ENCODE assay signal across 8 cellular contexts in genomic region chr18:31683968-31684278, GRCh38. TPM values are rescaled to one million over a fixed set of nuclear protein-coding genes. Genes with fewer than 3 reads are reported as not detected.
DNase-seq lines count a peak whose midpoint lies in the region; ATAC-seq and TF ChIP-seq lines count a peak whose summit lies in the region.

No MANE protein-coding gene starts in this region.

- peaks cover 0 to 2% of the 10 kb centered on the region in 2 donors for H3K36me3 Mint-ChIP-seq in CD14-positive monocyte
- no peaks in the 10 kb centered on the region for H3K36me3 Mint-ChIP-seq in natural killer cell treated with Interleukin-12 subunit alpha and Interleukin-12 subunit beta and Interleukin-15 and Interleukin-18, amount 100 ng/mL, for 72 hours

- peak overlapping the region in 4 of 7 donors; percentile 48 to 89 (median 50) for H3K27ac Mint-ChIP-seq in CD14-positive monocyte
- peak overlapping the region; percentile 70 to 96 for H3K27ac Mint-ChIP-seq in natural killer cell treated with Interleukin-12 subunit alpha and Interleukin-12 subunit beta and Interleukin-15 and Interleukin-18, amount 100 ng/mL, for 72 hours

- H3K9me3 Mint-ChIP-seq in CD14-positive monocyte: peaks cover 0 to 2% (median 0%) of the 10 kb centered on the region in 7 donors
- H3K9me3 Mint-ChIP-seq in natural killer cell treated with Interleukin-12 subunit alpha and Interleukin-12 subunit beta and Interleukin-15 and Interleukin-18, amount 100 ng/mL, for 72 hours: no peaks in the 10 kb centered on the region

- TF ChIP-seq CTCF in CD14-positive monocyte (IDR thresholded peaks at IDR 0.05): no peak
- no peak for TF ChIP-seq CTCF in dorsolateral prefrontal cortex (IDR thresholded peaks at IDR 0.05 in 54 of 56, conservative IDR thresholded peaks at IDR 0.05 in 2 of 56; ENCODE audit: low read depth in 1 of 56, partially characterized antibody in 56 of 56)

- H3K27me3 ChIP-seq in dorsolateral prefrontal cortex: peaks cover 0 to 4% (median 0%) of the 10 kb centered on the region in 45 donors

- intact Hi-C loops in CD14-positive monocyte (cut with micrococcal nuclease) (no loop called here), dorsolateral prefrontal cortex (cut with DNase I) (no loop called here)

- peaks cover 40% of the 10 kb centered on the region for H3K4me1 Mint-ChIP-seq in CD14-positive monocyte
- peaks cover 44 to 48% of the 10 kb centered on the region in 2 donors for H3K4me1 Mint-ChIP-seq in natural killer cell treated with Interleukin-12 subunit alpha and Interleukin-12 subunit beta and Interleukin-15 and Interleukin-18, amount 100 ng/mL, for 72 hours (ENCODE audit: low read depth in 2 of 2)

- peak overlapping the region in 37 of 59 donors; percentile 9 to 86 (median 63) for H3K27ac ChIP-seq in dorsolateral prefrontal cortex

- peak overlapping the region; percentile 49 to 83 (median 65) for H3K4me3 ChIP-seq in dorsolateral prefrontal cortex

- peak overlapping the region; percentile 98 for H3K4me3 Mint-ChIP-seq in CD14-positive monocyte
- H3K4me3 Mint-ChIP-seq in natural killer cell treated with Interleukin-12 subunit alpha and Interleukin-12 subunit beta and Interleukin-15 and Interleukin-18, amount 100 ng/mL, for 72 hours: peak overlapping the region; percentile 97

- ATAC-seq in natural killer cell treated with Interleukin-12 subunit alpha and Interleukin-12 subunit beta and Interleukin-15 and Interleukin-18, amount 100 ng/mL, for 72 hours: no peak
- no peak for ATAC-seq in GM18498 (IDR thresholded peaks at IDR 0.05; ENCODE audit: unreplicated experiment)
- ATAC-seq in HG03108 (IDR thresholded peaks at IDR 0.05; ENCODE audit: unreplicated experiment): no peak
- no peak for ATAC-seq in HG02642 (IDR thresholded peaks at IDR 0.05; ENCODE audit: poor library complexity, unreplicated experiment)

- H3K27me3 Mint-ChIP-seq in CD14-positive monocyte (ENCODE audit: low read depth in 3 of 3): peaks cover 2 to 5% (median 3%) of the 10 kb centered on the region in 3 donors
- peaks cover 0 to 5% of the 10 kb centered on the region in 2 donors for H3K27me3 Mint-ChIP-seq in natural killer cell treated with Interleukin-12 subunit alpha and Interleukin-12 subunit beta and Interleukin-15 and Interleukin-18, amount 100 ng/mL, for 72 hours

- DNase-seq in CD14-positive monocyte (ENCODE audit: low spot score) (no peak), NCI-H345 treated with DMSO at 0.1 percent for 48 hours (lab: John Stamatoyannopoulos, UW; ENCODE audit: unreplicated experiment) (peak; percentile 34), dorsolateral prefrontal cortex (no peak), islet precursor cell (no peak)
- DNase-seq in natural killer cell treated with Interleukin-12 subunit alpha and Interleukin-12 subunit beta and Interleukin-15 and Interleukin-18, amount 100 ng/mL, for 72 hours (ENCODE audit: low spot score): no peak

RNA-seq across cellular contexts. Expression of gene B4GALT6, which starts 0.5 kb away (rescaled TPM):
- under 1 TPM; 0.09 to 0.12 TPM for polyA plus RNA-seq in CD14-positive monocyte
- 100 to 1,000 TPM in 5 of 120 experiments, 10 to 100 TPM in 115; 15.3 to 116 (median 68.1) TPM for total RNA-seq in dorsolateral prefrontal cortex
- total RNA-seq in natural killer cell treated with Interleukin-12 subunit alpha and Interleukin-12 subunit beta and Interleukin-15 and Interleukin-18, amount 100 ng/mL, for 72 hours: 10 to 100 TPM in 1 of 2 donors, 1 to 10 TPM in 1; 2.3 to 23.6 TPM
